8 cellular contexts compared by ENCODE assay signal in genomic region chr17:12730931-12731521, GRCh38. TPM values are rescaled to one million over a fixed set of nuclear protein-coding genes. Genes with fewer than 3 reads are reported as not detected.
DNase-seq lines count a peak whose midpoint lies in the region; ATAC-seq and TF ChIP-seq lines count a peak whose summit lies in the region.

No MANE protein-coding gene starts in this region.

- WGBS in mammary epithelial cell (ENCODE audit: low coverage, missing lambda C conversion rate): 67% methylated on average over 2 of the region's 10 CpGs
- WGBS in aorta, 2 donors: 3 to 5% methylated on average over 10 of the region's 10 CpGs

- H3K36me3 ChIP-seq in mammary epithelial cell (ENCODE audit: insufficient read depth, low read length) (no peaks in the 10 kb centered on the region), aorta (ENCODE audit: control insufficient read depth in 1 of 2, insufficient read depth in 2 of 2, low read length in 1 of 2) (peaks cover under 1 to 2% of the 10 kb centered on the region in 2 donors)

- TF ChIP-seq CTCF in MCF 10A (IDR thresholded peaks at IDR 0.05; ENCODE audit: unreplicated experiment) (no peak), mammary epithelial cell (conservative IDR thresholded peaks at IDR 0.05 in 1 of 2, IDR thresholded peaks at IDR 0.05 in 1 of 2; ENCODE audit: extremely low read depth in 1 of 2, insufficient read depth in 1 of 2, low read depth in 1 of 2, low read length in 2 of 2) (no peak), mesothelial cell of epicardium (IDR thresholded peaks at IDR 0.05; ENCODE audit: unreplicated experiment) (no peak)

- dilution Hi-C loops in mammary epithelial cell (cut with HindIII; ENCODE audit: low sequenced_read_pairs): no loop called here

- POLR2A ChIA-PET in MCF 10A (lab: Yijun Ruan, JAX): interaction anchor here (0.7 kb wide), 1 partner anchor 35 kb away, joined by 3 read pairs; no protein-coding TSS in a partner anchor

- DNase-seq in MCF 10A (ENCODE audit: unreplicated experiment) (peak; percentile 48), mammary epithelial cell (no peak), fibroblast of gingiva (ENCODE audit: low read depth) (peak; percentile 35), mesothelial cell of epicardium (ENCODE audit: low spot score in 2 of 2, unreplicated experiment in 2 of 2) (no peak), aorta (peak; percentile 92 to 95)

- H3K4me3 ChIP-seq in mammary epithelial cell (replicated peaks in 1 of 3; ENCODE audit: insufficient read depth in 1 of 3, low read depth in 2 of 3, low read length in 3 of 3) (no peak overlapping the region), aorta (ENCODE audit: low read length in 2 of 2) (no peak overlapping the region)

- H3K4me1 Mint-ChIP-seq in MCF 10A (ENCODE audit: insufficient read depth, unreplicated experiment) (no peaks in the 10 kb centered on the region), mesothelial cell of epicardium (peaks cover 49% of the 10 kb centered on the region)
- no peaks in the 10 kb centered on the region for H3K4me1 Mint-ChIP-seq in activated T-helper 17 cell treated with anti-CD3 and anti-CD28 coated beads, Interleukin-2, amount 50 U/mL, for 72 hours

- H3K4me3 Mint-ChIP-seq in MCF 10A (ENCODE audit: unreplicated experiment) (no peak overlapping the region), mesothelial cell of epicardium (no peak overlapping the region)
- H3K4me3 Mint-ChIP-seq in activated T-helper 17 cell treated with anti-CD3 and anti-CD28 coated beads, Interleukin-2, amount 50 U/mL, for 72 hours: no peak overlapping the region

- H3K4me1 ChIP-seq in mammary epithelial cell (ENCODE audit: insufficient read depth, low read length): no peaks in the 10 kb centered on the region
- peaks cover 0 to 11% of the 10 kb centered on the region in 2 donors for H3K4me1 ChIP-seq in aorta (ENCODE audit: control insufficient read depth in 1 of 2, insufficient read depth in 2 of 2, low read length in 2 of 2)

- H3K27me3 ChIP-seq in mammary epithelial cell (ENCODE audit: insufficient read depth, low read length) (no peaks in the 10 kb centered on the region), aorta (ENCODE audit: control insufficient read depth in 1 of 2, insufficient read depth in 2 of 2, low read length in 1 of 2) (no peaks in the 10 kb centered on the region)

- no peak overlapping the region for H3K27ac Mint-ChIP-seq in MCF 10A (ENCODE audit: low read depth, unreplicated experiment)
- peak overlapping the region; percentile 35 for H3K27ac Mint-ChIP-seq in mesothelial cell of epicardium
- no peak overlapping the region for H3K27ac Mint-ChIP-seq in activated T-helper 17 cell treated with anti-CD3 and anti-CD28 coated beads, Interleukin-2, amount 50 U/mL, for 72 hours

- no TSS peak for BruUV-seq in MCF 10A (replicated peaks; lab: Mats Ljungman, UMichigan)
- BruUV-seq in mammary epithelial cell (replicated peaks; lab: Mats Ljungman, UMichigan): no TSS peak

- no peak overlapping the region for H3K4me2 ChIP-seq in mammary epithelial cell (ENCODE audit: insufficient read depth, low read depth, low read length)

- H3K79me2 ChIP-seq in mammary epithelial cell (ENCODE audit: insufficient read depth, low read length): no peaks in the 10 kb centered on the region

- no peak overlapping the region for H3K9ac ChIP-seq in mammary epithelial cell (ENCODE audit: insufficient read depth, low read length)

- H3K9me3 Mint-ChIP-seq in MCF 10A (ENCODE audit: unreplicated experiment) (no peaks in the 10 kb centered on the region), mesothelial cell of epicardium (no peaks in the 10 kb centered on the region)
- H3K9me3 Mint-ChIP-seq in activated T-helper 17 cell treated with anti-CD3 and anti-CD28 coated beads, Interleukin-2, amount 50 U/mL, for 72 hours: peaks cover 6% of the 10 kb centered on the region

- in situ Hi-C loops in mammary epithelial cell (cut with MboI; ENCODE audit: low sequenced_read_pairs in 2 of 2): no loop called here

- no peak overlapping the region for H2AFZ ChIP-seq in mammary epithelial cell (ENCODE audit: low read depth, low read length)

- no peaks in the 10 kb centered on the region for H4K20me1 ChIP-seq in mammary epithelial cell (ENCODE audit: insufficient read depth, low read length)

- H3K36me3 Mint-ChIP-seq in MCF 10A (ENCODE audit: insufficient read depth, unreplicated experiment) (no peaks in the 10 kb centered on the region), mesothelial cell of epicardium (no peaks in the 10 kb centered on the region)
- no peaks in the 10 kb centered on the region for H3K36me3 Mint-ChIP-seq in activated T-helper 17 cell treated with anti-CD3 and anti-CD28 coated beads, Interleukin-2, amount 50 U/mL, for 72 hours (ENCODE audit: low read depth)

- no peaks in the 10 kb centered on the region for H3K27me3 Mint-ChIP-seq in MCF 10A (ENCODE audit: insufficient read depth, unreplicated experiment)
- H3K27me3 Mint-ChIP-seq in mesothelial cell of epicardium (ENCODE audit: low read depth): no peaks in the 10 kb centered on the region
- peaks cover 7% of the 10 kb centered on the region for H3K27me3 Mint-ChIP-seq in activated T-helper 17 cell treated with anti-CD3 and anti-CD28 coated beads, Interleukin-2, amount 50 U/mL, for 72 hours

- H3K27ac ChIP-seq in mammary epithelial cell (ENCODE audit: insufficient read depth, low read depth, low read length): no peak overlapping the region
- peak overlapping the region; percentile 6 to 99 for H3K27ac ChIP-seq in aorta (ENCODE audit: low read depth in 1 of 2, low read length in 2 of 2)

- ATAC-seq in aorta (ENCODE audit: low FRiP score) (peak; percentile 89), GM19452 (IDR thresholded peaks at IDR 0.05; ENCODE audit: unreplicated experiment) (no peak), HG03520 (IDR thresholded peaks at IDR 0.05; ENCODE audit: unreplicated experiment) (no peak)
- ATAC-seq in activated T-helper 17 cell treated with anti-CD3 and anti-CD28 coated beads, Interleukin-2, amount 50 U/mL, for 72 hours (replicated peaks): no peak

- intact Hi-C loops in MCF 10A (cut with micrococcal nuclease) (no loop called here), mammary epithelial cell (cut with micrococcal nuclease) (no loop called here), aorta (cut with DNase I) (loop anchor here (5.0 kb wide), 2 partner anchors 39 to 184 kb away; no protein-coding TSS in a partner anchor)

- CTCF ChIA-PET in MCF 10A (lab: Yijun Ruan, JAX) (interaction anchor here (0.7 kb wide), 2 partner anchors 10 to 271 kb away, joined by 3 to 4 read pairs; no protein-coding TSS in a partner anchor), mammary epithelial cell (lab: Charles Lee; ENCODE audit: low non-redundant PET) (no interaction called here)

- H3K9me3 ChIP-seq in mammary epithelial cell (replicated peaks; ENCODE audit: insufficient read depth, low read length) (peaks cover 38% of the 10 kb centered on the region), aorta (ENCODE audit: control insufficient read depth, low read length) (no peaks in the 10 kb centered on the region)

RNA-seq across cellular contexts. Expression of gene ARHGAP44, which starts 58.3 kb away (rescaled TPM):
- total RNA-seq in MCF 10A (2022) (0.42 and 1.3 TPM in 2 replicates), mammary epithelial cell (1 to 10 TPM; 1.1 to 4.3 TPM), mesothelial cell of epicardium (11.5 to 12.5 TPM (median 11.7 TPM) in 3 replicates), aorta (10 to 100 TPM in 1 of 2 donors, 1 to 10 TPM in 1; 7.4 to 12.6 TPM)
- polyA plus RNA-seq in mammary epithelial cell (0.12 TPM), aorta (10 to 100 TPM in 1 of 2 donors, 1 to 10 TPM in 1; 4.3 to 16.8 TPM)
- not detected for polyA minus RNA-seq in mammary epithelial cell
- under 1 TPM in 1 of 2 donors, not detected in 1; 0.48 TPM for total RNA-seq in activated T-helper 17 cell treated with anti-CD3 and anti-CD28 coated beads, Interleukin-2, amount 50 U/mL, for 72 hours

Comparison
In these comparisons a context has a peak if more than half of its experiments do, and no peak if none do; other contexts are left out.
1. DNase-seq: peak in MCF 10A (single experiment), fibroblast of gingiva (single experiment) and aorta (2 of 2); none in mammary epithelial cell (single experiment) and mesothelial cell of epicardium (0 of 2).
2. intact Hi-C loops: an anchor here in aorta (5.0 kb wide); none called in MCF 10A and mammary epithelial cell.